19 cellular contexts compared by ENCODE assay signal in genomic region chrX:136666088-136666487, GRCh38. TPM values are rescaled to one million over a fixed set of nuclear protein-coding genes. Genes with fewer than 3 reads are reported as not detected.
A peak's percentile ranks its signal among the peaks of the same experiment; 100 is the strongest.
DNase-seq lines count a peak whose midpoint lies in the region; ATAC-seq and TF ChIP-seq lines count a peak whose summit lies in the region.
"Had no signal": no experiment of that assay in that cellular context is flagged by ENCODE, and none has a peak within 500 bp of the region (broad histone marks: within the 10 kb centered on the region; RNA-seq: fewer than 3 reads in every experiment).

No MANE protein-coding gene starts in this region.

- ATAC-seq in GM18519 (IDR thresholded peaks at IDR 0.05; ENCODE audit: low FRiP score, unreplicated experiment) (peak; percentile 50), HG02759 (IDR thresholded peaks at IDR 0.05; ENCODE audit: unreplicated experiment) (peak; percentile 52), GM18858 (IDR thresholded peaks at IDR 0.05; ENCODE audit: unreplicated experiment) (no peak)
- ATAC-seq: left colon, PC-3 had no signal

- H3K4me1 ChIP-seq in suprapubic skin = no peaks in the 10 kb centered on the region
- no peaks in the 10 kb centered on the region for H3K4me1 ChIP-seq in right atrium auricular region
- H3K4me1 ChIP-seq: ascending aorta, esophagus squamous epithelium, testis had no signal

- no peak for TF ChIP-seq POLR2A in suprapubic skin (IDR thresholded peaks at IDR 0.05)

- peak; percentile 5 for DNase-seq in Ammon's horn (ENCODE audit: low spot score)
- DNase-seq in NOMO-1 treated with dmso at 0.1 percent for 144 hours (lab: John Stamatoyannopoulos, UW; ENCODE audit: unreplicated experiment) = peak; percentile 5
- no peak for DNase-seq in suprapubic skin (ENCODE audit: low spot score in 2 of 2)
- no peak for DNase-seq in retina
- no peak for DNase-seq in right atrium auricular region (ENCODE audit: low spot score)
- DNase-seq: cortex of kidney, DMS153, esophagus squamous epithelium, hippocampal formation, left colon, NCI-H1436 treated with DMSO at 0.1 percent for 48 hours, NCI-H345, PC-3, testis had no signal

- no peak overlapping the region for H3K27ac ChIP-seq in suprapubic skin
- no peak overlapping the region for H3K27ac ChIP-seq in right atrium auricular region
- H3K27ac ChIP-seq: ascending aorta, esophagus squamous epithelium, testis had no signal

- H3K36me3 ChIP-seq in suprapubic skin = peaks cover 3% of the 10 kb centered on the region
- peaks cover 32% of the 10 kb centered on the region for H3K36me3 ChIP-seq in right atrium auricular region

- H3K27me3 ChIP-seq in suprapubic skin (no peaks in the 10 kb centered on the region), right atrium auricular region (no peaks in the 10 kb centered on the region)
- H3K27me3 ChIP-seq: ascending aorta, esophagus squamous epithelium, testis had no signal

- H3K9me3 ChIP-seq in suprapubic skin = no peaks in the 10 kb centered on the region
- peaks cover 0 to 14% of the 10 kb centered on the region in 2 donors for H3K9me3 ChIP-seq in right atrium auricular region
- H3K9me3 ChIP-seq: ascending aorta, testis had no signal

- H3K4me3 ChIP-seq in suprapubic skin = no peak overlapping the region
- H3K4me3 ChIP-seq in right atrium auricular region = no peak overlapping the region
- H3K4me3 ChIP-seq: ascending aorta, esophagus squamous epithelium, testis had no signal

- WGBS in suprapubic skin = 57% methylated on average over 1 of the region's 1 CpG

- no peak for TF ChIP-seq EP300 in suprapubic skin (IDR thresholded peaks at IDR 0.05)

- TF ChIP-seq CTCF in suprapubic skin (IDR thresholded peaks at IDR 0.05) (no peak), right atrium auricular region (IDR thresholded peaks at IDR 0.05) (no peak)

RNA-seq across cellular contexts. Expression of gene CD40LG, which starts 18.1 kb away (rescaled TPM):
- total RNA-seq in suprapubic skin = not detected
- under 1 TPM in 1 of 2 donors, not detected in 1; 0.16 TPM for total RNA-seq in right atrium auricular region
- total RNA-seq: ascending aorta, PC-3, posterior vena cava, testis had no signal

Comparison
In these comparisons a context has a peak if more than half of its experiments do, and no peak if none do; other contexts are left out.
1. DNase-seq: peak in Ammon's horn (single experiment) and NOMO-1 treated with dmso at 0.1 percent for 144 hours (single experiment); none in suprapubic skin (0 of 2), retina (single experiment) and right atrium auricular region (single experiment).